ENCODE assay signal across 1 cellular context in genomic region chr2:5064687-5065086, GRCh38.
TF ChIP-seq lines count a peak whose summit lies in the region.

No MANE protein-coding gene starts in this region.

TF ChIP-seq in H1, 55 proteins besides CTCF, POLR2A, EP300 and RAD21:
- TF ChIP-seq TAF1 (IDR thresholded peaks at IDR 0.05; ENCODE audit: low read depth, low read length) = no peak
- TF ChIP-seq CHD2 (IDR thresholded peaks at IDR 0.05; ENCODE audit: low read length) = no peak
- no peak for TF ChIP-seq FOSL1 (IDR thresholded peaks at IDR 0.05; ENCODE audit: insufficient read depth, low read depth, low read length)
- TF ChIP-seq SP2 (IDR thresholded peaks at IDR 0.05; ENCODE audit: low read length) = no peak
- no peak for TF ChIP-seq YY1 (IDR thresholded peaks at IDR 0.05; ENCODE audit: low read depth, low read length)
- no peak for TF ChIP-seq CEBPB (IDR thresholded peaks at IDR 0.05; ENCODE audit: low read depth, low read length)
- TF ChIP-seq GTF2F1 (IDR thresholded peaks at IDR 0.05; ENCODE audit: borderline replicate concordance, low read depth, low read length) = no peak
- no peak for TF ChIP-seq SUZ12 (IDR thresholded peaks at IDR 0.05; ENCODE audit: low read length)
- no peak for TF ChIP-seq POU5F1 (IDR thresholded peaks at IDR 0.05; ENCODE audit: low read depth, low read length)
- no peak for TF ChIP-seq E2F6 (IDR thresholded peaks at IDR 0.05)
- no peak for TF ChIP-seq GABPA (IDR thresholded peaks at IDR 0.05; ENCODE audit: borderline replicate concordance, insufficient read depth, low read length)
- no peak for TF ChIP-seq BACH1 (IDR thresholded peaks at IDR 0.05; ENCODE audit: low read length)
- no peak for TF ChIP-seq JUN (IDR thresholded peaks at IDR 0.05; ENCODE audit: low read depth, low read length)
- TF ChIP-seq EZH2 (IDR thresholded peaks at IDR 0.05; ENCODE audit: low read depth, low read length, severe bottlenecking) = no peak
- no peak for TF ChIP-seq CREB1 (IDR thresholded peaks at IDR 0.05)
